ENCODE assay signal across 12 cellular contexts in genomic region chr9:96157675-96158074, GRCh38.
"Had no signal": no experiment of that assay in that cellular context is flagged by ENCODE, and none has a peak within 500 bp of the region (broad histone marks: within the 10 kb centered on the region; RNA-seq: fewer than 3 reads in every experiment).

No MANE protein-coding gene starts in this region.

- ATAC-seq: sciatic nerve had no signal

- H3K9me3 ChIP-seq: colonic mucosa, thyroid gland, vagina had no signal

- H3K36me3 ChIP-seq: colonic mucosa, thyroid gland, vagina had no signal

- H3K27ac Mint-ChIP-seq: activated CD4-positive, alpha-beta T cell treated with anti-CD3 and anti-CD28 coated beads, Interleukin-2, amount 10 ng/mL, durations not matched to agents 24 days and 14 days; activated naive CD4-positive, alpha-beta T cell treated with anti-CD3 and anti-CD28 coated beads for 36 hours; activated T-helper 2 cell treated with anti-CD3 and anti-CD28 coated beads, Interferon-gamma antibody, Interleukin-2, Interleukin-4, amounts not matched to agents 10 μg/mL and 5 μg/mL and 100 μg/mL, durations not matched to agents 14 hours and 24 hours and 36 hours had no signal

- DNase-seq: activated CD4-positive, alpha-beta T cell treated with anti-CD3 and anti-CD28 coated beads, Interleukin-2, amount 10 ng/mL, durations not matched to agents 24 days and 14 days; activated CD4-positive, CD25-positive, alpha-beta regulatory T cell; activated naive CD4-positive, alpha-beta T cell treated with anti-CD3 and anti-CD28 coated beads for 36 hours; activated T-cell treated with anti-CD3 and anti-CD28 coated beads, Interleukin-2, amount 50 U/mL, for 1 hour; caudate nucleus; colonic mucosa; foreskin fibroblast; stimulated activated CD4-positive, alpha-beta T cell treated with anti-CD3 and anti-CD28 coated beads, Interleukin-1b, Interleukin-23, amount 100 ng/mL, for 48 hours; thyroid gland had no signal

- H3K27me3 ChIP-seq: colonic mucosa, thyroid gland, vagina had no signal

- H3K4me3 Mint-ChIP-seq: activated CD4-positive, alpha-beta T cell treated with anti-CD3 and anti-CD28 coated beads, Interleukin-2, amount 10 ng/mL, durations not matched to agents 24 days and 14 days; activated naive CD4-positive, alpha-beta T cell treated with anti-CD3 and anti-CD28 coated beads for 36 hours had no signal

- H3K4me1 ChIP-seq: colonic mucosa had no signal

- H3K4me3 ChIP-seq: colonic mucosa, thyroid gland, vagina had no signal

- H3K27ac ChIP-seq: colonic mucosa, thyroid gland, vagina had no signal

- H3K9me3 Mint-ChIP-seq: activated CD4-positive, alpha-beta T cell treated with anti-CD3 and anti-CD28 coated beads, Interleukin-2, amount 10 ng/mL, durations not matched to agents 24 days and 14 days; activated naive CD4-positive, alpha-beta T cell treated with anti-CD3 and anti-CD28 coated beads for 36 hours; activated T-helper 2 cell treated with anti-CD3 and anti-CD28 coated beads, Interferon-gamma antibody, Interleukin-2, Interleukin-4, amounts not matched to agents 10 μg/mL and 5 μg/mL and 100 μg/mL, durations not matched to agents 14 hours and 24 hours and 36 hours had no signal
